In genomic region chr19:40103600-40103999, GRCh38 we compare ENCODE assay signal across 10 cellular contexts.
"Had no signal": no experiment of that assay in that cellular context is flagged by ENCODE, and none has a peak within 500 bp of the region (broad histone marks: within the 10 kb centered on the region; RNA-seq: fewer than 3 reads in every experiment).

No MANE protein-coding gene starts in this region.

- ATAC-seq: GM23338, HCT116, HepG2 had no signal

- H3K4me2 ChIP-seq: GM23338, KMS-11 had no signal

- H3K4me3 ChIP-seq: GM23338, HAP-1 had no signal

- DNase-seq: H7, Karpas-422, KBM-7 had no signal

- H3K27ac ChIP-seq: HL-60, KMS-11 had no signal

- H3K4me1 ChIP-seq: HAP-1 had no signal

- H3K36me3 ChIP-seq: HAP-1 had no signal

- FAIRE-seq: H1, HepG2 had no signal

- H3K9me3 ChIP-seq: HAP-1 had no signal
